ENCODE assay signal across 23 cellular contexts in genomic region chr14:75208843-75209242, GRCh38.
"Had no signal": no experiment of that assay in that cellular context is flagged by ENCODE, and none has a peak within 500 bp of the region (broad histone marks: within the 10 kb centered on the region; RNA-seq: fewer than 3 reads in every experiment).

No MANE protein-coding gene starts in this region.

- FAIRE-seq: colon, keratinocyte, pancreas had no signal

- H3K9me3 ChIP-seq: gastrocnemius medialis, pancreas, right atrium auricular region, sigmoid colon, thoracic aorta, tibial nerve, vagina had no signal

- DNase-seq: dorsolateral prefrontal cortex; effector CD8-positive, alpha-beta T cell; endodermal cell; foreskin fibroblast; gastrocnemius medialis; heart right ventricle; hypothalamus; natural killer cell; sigmoid colon; stimulated activated CD4-positive, alpha-beta T cell treated with anti-CD3 and anti-CD28 coated beads, Interleukin-15, amount 100 ng/mL, for 24 hours; stimulated activated CD4-positive, alpha-beta T cell treated with anti-CD3 and anti-CD28 coated beads, Interleukin-2, amount 100 ng/mL, for 48 hours; stimulated activated naive B cell treated with anti-CD40 and anti-IgM and Interleukin-4, amounts not matched to agents 10 μg/mL and 1 μg/mL and 100 μg/mL, for 72 hours had no signal

- H3K4me3 ChIP-seq: dorsolateral prefrontal cortex, gastrocnemius medialis, heart right ventricle, lung, pancreas, right atrium auricular region, sigmoid colon, thoracic aorta, tibial nerve, vagina had no signal

- ATAC-seq: esophagus mucosa; gastrocnemius medialis; heart right ventricle; left lobe of liver; natural killer cell; pancreas; stimulated activated naive B cell treated with anti-CD40 and anti-IgM and Interleukin-4, amounts not matched to agents 10 μg/mL and 1 μg/mL and 100 μg/mL, for 72 hours had no signal

- H3K27me3 ChIP-seq: dorsolateral prefrontal cortex, gastrocnemius medialis, pancreas, right atrium auricular region, sigmoid colon, tibial nerve, vagina had no signal

- H3K4me1 ChIP-seq: gastrocnemius medialis, right atrium auricular region, sigmoid colon, vagina had no signal

- H3K36me3 ChIP-seq: gastrocnemius medialis, heart right ventricle, pancreas, right atrium auricular region, sigmoid colon, thoracic aorta, tibial nerve, vagina had no signal

- H3K27ac ChIP-seq: dorsolateral prefrontal cortex, epithelial cell of prostate, gastrocnemius medialis, heart right ventricle, pancreas, right atrium auricular region, sigmoid colon, thoracic aorta, tibial nerve, vagina had no signal
